ENCODE assay signal across 38 cellular contexts in genomic region chr19:17641846-17642245, GRCh38. TPM values are rescaled to one million over a fixed set of nuclear protein-coding genes. Genes with fewer than 3 reads are reported as not detected.
"Had no signal": no experiment of that assay in that cellular context is flagged by ENCODE, and none has a peak within 500 bp of the region (broad histone marks: within the 10 kb centered on the region; RNA-seq: fewer than 3 reads in every experiment).

No MANE protein-coding gene starts in this region.

- H3K4me3 ChIP-seq: MG63 had no signal

- H3K9me3 ChIP-seq: MG63 had no signal

- DNase-seq: Karpas-422, Kasumi-1, MG63, MM.1S, MV-4-11, NCI-H1048, NCI-H1092, NCI-H1092 treated with DMSO at 0.1 percent for 48 hours, NCI-H1105, NCI-H1105 treated with DMSO at 0.1 percent for 48 hours, NCI-H1417, NCI-H1417 treated with DMSO at 0.1 percent for 48 hours, NCI-H1436, NCI-H1436 treated with DMSO at 0.1 percent for 48 hours, NCI-H146, NCI-H1694, NCI-H1694 treated with DMSO at 0.1 percent for 48 hours, NCI-H187, NCI-H187 treated with DMSO at 0.1 percent for 48 hours, NCI-H1930, NCI-H2029, NCI-H2029 treated with DMSO at 0.1 percent for 48 hours, NCI-H2081, NCI-H2081 treated with DMSO at 0.1 percent for 48 hours, NCI-H2107, NCI-H2171, NCI-H2171 treated with DMSO at 0.1 percent for 48 hours, NCI-H2227 treated with DMSO at 0.1 percent for 48 hours, NCI-H226, NCI-H345, NCI-H446, NCI-H446 treated with DMSO at 0.1 percent for 48 hours, NCI-H510A, NCI-H510A treated with DMSO at 0.1 percent for 48 hours, NCI-H524, NCI-H524 treated with DMSO at 0.1 percent for 48 hours, NCI-H526 had no signal

- H3K36me3 ChIP-seq: MG63 had no signal

RNA-seq across cellular contexts. Expression of gene UNC13A, which starts 46.3 kb away (rescaled TPM):
- total RNA-seq: LHCN-M2 had no signal
